8 cellular contexts compared by ENCODE assay signal in genomic region chr6:42555477-42556457, GRCh38. TPM values are rescaled to one million over a fixed set of nuclear protein-coding genes. Genes with fewer than 3 reads are reported as not detected.
DNase-seq lines count a peak whose midpoint lies in the region; ATAC-seq and TF ChIP-seq lines count a peak whose summit lies in the region.
"Had no signal": no experiment of that assay in that cellular context is flagged by ENCODE, and none has a peak within 500 bp of the region (broad histone marks: within the 10 kb centered on the region; RNA-seq: fewer than 3 reads in every experiment).

No MANE protein-coding gene starts in this region.

- no peak overlapping the region for H3K4ac ChIP-seq in mesendoderm (ENCODE audit: low read depth, low read length)

- H3K27ac ChIP-seq in mesendoderm (ENCODE audit: low read depth, low read length) = no peak overlapping the region
- H3K27ac ChIP-seq: brain microvascular endothelial cell had no signal

- H3K79me2 ChIP-seq in mesendoderm (ENCODE audit: control insufficient read depth, insufficient read depth, low read length) = no peaks in the 10 kb centered on the region

- no peak overlapping the region for H2BK120ac ChIP-seq in mesendoderm (ENCODE audit: low read depth, low read length)

- no peak overlapping the region for H3K9ac ChIP-seq in mesendoderm (ENCODE audit: low read length)

- no peak overlapping the region for H4K5ac ChIP-seq in mesendoderm (ENCODE audit: low read length)

- peaks cover 10% of the 10 kb centered on the region for H3K9me3 Mint-ChIP-seq in WTC11

- H2AK5ac ChIP-seq in mesendoderm (ENCODE audit: low read length) = no peak overlapping the region

- peak; percentile 54 for DNase-seq in EH (ENCODE audit: low read depth)
- peak; percentile 87 for DNase-seq in LoVo (ENCODE audit: low spot score)
- no peak for DNase-seq in WTC11 (ENCODE audit: low spot score)
- DNase-seq in mesendoderm = peak; percentile 60
- no peak for DNase-seq in stimulated activated naive CD4-positive, alpha-beta T cell treated with Interleukin-2 at 50 U/mL for 16 hours (lab: John Stamatoyannopoulos, UW)
- no peak for DNase-seq in iPS-NIHi7 (ENCODE audit: extremely low spot score)
- DNase-seq: brain microvascular endothelial cell had no signal

- no peak overlapping the region for H3K18ac ChIP-seq in mesendoderm (ENCODE audit: low read length)

- H3K4me3 Mint-ChIP-seq in WTC11 = no peak overlapping the region

- H3K4me3 ChIP-seq in mesendoderm (ENCODE audit: low read length) = no peak overlapping the region

- no peak overlapping the region for H3K23ac ChIP-seq in mesendoderm (ENCODE audit: low read length)

- no peak overlapping the region for H4K8ac ChIP-seq in mesendoderm (ENCODE audit: low read depth, low read length)

- H3K36me3 ChIP-seq in mesendoderm (ENCODE audit: control insufficient read depth, insufficient read depth, low read length) = no peaks in the 10 kb centered on the region
- H3K36me3 ChIP-seq: brain microvascular endothelial cell had no signal

- H3K4me2 ChIP-seq in mesendoderm (ENCODE audit: low read length) = no peak overlapping the region

- CTCF ChIA-PET in WTC11 (lab: Charles Lee) = interaction anchor here (1.7 to 3.1 kb wide), 3 partner anchors 8 to 200 kb away, joined by 3 to 27 read pairs (median 25); partner anchors contain the start of gene UBR2

- no peak overlapping the region for H3K27ac Mint-ChIP-seq in WTC11

- no peaks in the 10 kb centered on the region for H3K27me3 ChIP-seq in mesendoderm (ENCODE audit: insufficient read depth, low read length, poor library complexity)
- H3K27me3 ChIP-seq: brain microvascular endothelial cell had no signal

- H3K27me3 Mint-ChIP-seq in WTC11 (ENCODE audit: low read depth) = peaks cover 24% of the 10 kb centered on the region

- H3K79me1 ChIP-seq in mesendoderm (ENCODE audit: low read length) = no peaks in the 10 kb centered on the region

- POLR2A ChIA-PET in WTC11 (lab: Charles Lee) = no interaction called here

- H3K56ac ChIP-seq in mesendoderm (ENCODE audit: low read length) = no peak overlapping the region

- H2BK15ac ChIP-seq in mesendoderm (replicated peaks; ENCODE audit: low read depth) = no peak overlapping the region

- no peak for TF ChIP-seq CTCF in WTC11 (IDR thresholded peaks at IDR 0.05)

- ATAC-seq in WTC11 (peak; percentile 83), GM19397 (IDR thresholded peaks at IDR 0.05; ENCODE audit: unreplicated experiment) (no peak)

- no peak overlapping the region for H2BK5ac ChIP-seq in mesendoderm (ENCODE audit: low read length)

- peaks cover 3% of the 10 kb centered on the region; the same call in 1 of the 2 replicates for H3K36me3 Mint-ChIP-seq in WTC11

- WGBS in mesendoderm (ENCODE audit: extremely low coverage, insufficient coverage, low lambda C conversion rate) = no CpG with 5 or more reads among the region's 4 CpGs

- H3K4me1 ChIP-seq in mesendoderm (ENCODE audit: control insufficient read depth, low read depth, low read length) = no peaks in the 10 kb centered on the region

- H3K4me1 Mint-ChIP-seq in WTC11 = no peaks in the 10 kb centered on the region

TF ChIP-seq in WTC11, 78 proteins besides CTCF, POLR2A, EP300 and RAD21:
- TF ChIP-seq AFF4 (CRISPR knock-in tag; IDR thresholded peaks at IDR 0.05; ENCODE audit: borderline replicate concordance) (no peak), NFYB (CRISPR knock-in tag; conservative IDR thresholded peaks at IDR 0.05; ENCODE audit: low read depth) (0 out of 2 replicates have a peak, but pooled peaks have one; percentile 16), TCF7 (CRISPR knock-in tag; IDR thresholded peaks at IDR 0.05; ENCODE audit: low read depth) (no peak), ETV6 (CRISPR knock-in tag; IDR thresholded peaks at IDR 0.05) (no peak), NFATC4 (CRISPR knock-in tag; IDR thresholded peaks at IDR 0.05) (no peak), ZNF317 (CRISPR knock-in tag; IDR thresholded peaks at IDR 0.05; ENCODE audit: borderline replicate concordance, low read depth) (no peak), MYBL2 (CRISPR knock-in tag; IDR thresholded peaks at IDR 0.05) (no peak), ZNF396 (CRISPR knock-in tag; IDR thresholded peaks at IDR 0.05; ENCODE audit: borderline replicate concordance) (no peak), ZSCAN18 (CRISPR knock-in tag; IDR thresholded peaks at IDR 0.05) (no peak)
TF ChIP-seq in WTC11: peak in this region for 1.

RNA-seq across cellular contexts. Expression of gene UBR2, which starts 8.1 kb away (rescaled TPM):
- 16.4 to 18.8 TPM (median 17.1 TPM) in 3 replicates for total RNA-seq in WTC11 (2021)
- polyA plus RNA-seq in mesendoderm (2013, experiment 1 of 2) = 5.1 TPM
- polyA plus RNA-seq in mesendoderm (2013, experiment 2 of 2) = 5.0 TPM

Comparison
In these comparisons a context has a peak if more than half of its experiments do, and no peak if none do; other contexts are left out.
1. DNase-seq: peak in EH (single experiment), LoVo (single experiment) and mesendoderm (single experiment); none in WTC11 (single experiment), stimulated activated naive CD4-positive, alpha-beta T cell treated with Interleukin-2 at 50 U/mL for 16 hours (single experiment) and iPS-NIHi7 (single experiment).